Comparison of ENCODE assay signal across 8 cellular contexts in the genomic region with DNA sequence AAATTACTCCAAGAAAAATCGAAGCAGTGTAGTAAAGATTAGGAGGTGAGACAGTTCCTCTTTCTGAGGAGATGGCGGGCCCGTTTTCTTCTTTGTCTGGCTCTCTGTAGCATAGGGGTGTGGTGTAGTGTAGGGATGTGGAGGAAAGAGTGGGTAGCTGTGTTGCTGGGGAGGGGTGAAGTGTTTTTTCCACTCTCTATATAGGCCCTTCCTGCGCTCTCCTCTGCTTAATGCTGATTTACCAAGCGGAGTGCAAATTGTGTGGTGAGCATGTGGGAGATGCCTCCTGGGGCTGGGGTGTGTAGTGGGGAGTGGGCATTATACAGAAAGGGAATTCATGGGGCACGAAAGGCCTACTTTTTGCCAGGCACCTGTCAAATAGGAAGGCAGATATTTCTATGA.
A peak's percentile ranks its signal among the peaks of the same experiment; 100 is the strongest.
DNase-seq lines count a peak whose midpoint lies in the region; ATAC-seq and TF ChIP-seq lines count a peak whose summit lies in the region.

No MANE protein-coding gene starts in this region.

- H3K36me3 ChIP-seq in brain microvascular endothelial cell (replicated peaks) = no peaks in the 10 kb centered on the region

- no peak overlapping the region for H3K27ac ChIP-seq in brain microvascular endothelial cell

- no peaks in the 10 kb centered on the region for H3K27me3 ChIP-seq in brain microvascular endothelial cell (replicated peaks)

- ATAC-seq in HG03139 (IDR thresholded peaks at IDR 0.05; ENCODE audit: unreplicated experiment) = peak; percentile 27

- H3K4me3 ChIP-seq in brain microvascular endothelial cell (ENCODE audit: low read depth, low read length) = no peak overlapping the region

- in situ Hi-C loops in brain microvascular endothelial cell (cut with HindIII; ENCODE audit: low pct_ligation_motif_present, low sequenced_read_pairs) = no loop called here

- no peak for TF ChIP-seq CTCF in brain microvascular endothelial cell (IDR thresholded peaks at IDR 0.05; ENCODE audit: low read depth, low read length, missing control alignments)

- TF ChIP-seq POLR2A in GM18526 (IDR thresholded peaks at IDR 0.05; ENCODE audit: extremely low read depth, insufficient read length) = peak; percentile 21

- peak; percentile 69 to 74 for DNase-seq in activated T-cell treated with anti-CD3 and anti-CD28 coated beads, Interleukin-2, amount 50 U/mL, for 48 hours
- peak; percentile 24 to 40 for DNase-seq in stimulated activated CD4-positive, alpha-beta T cell treated with anti-CD3 and anti-CD28 coated beads, Interleukin-15, amount 100 ng/mL, for 1 hour (ENCODE audit: low read depth in 1 of 2, low spot score in 1 of 2)
- DNase-seq in HPDE6-E6E7 (ENCODE audit: extremely low spot score) (no peak), AG08395 (ENCODE audit: low spot score) (no peak), NCI-H187 treated with DMSO at 0.1 percent for 48 hours (lab: John Stamatoyannopoulos, UW) (no peak), brain microvascular endothelial cell (no peak)

Comparison
In these comparisons a context has a peak if more than half of its experiments do, and no peak if none do; other contexts are left out.
1. DNase-seq: peak in activated T-cell treated with anti-CD3 and anti-CD28 coated beads, Interleukin-2, amount 50 U/mL, for 48 hours (2 of 2) and stimulated activated CD4-positive, alpha-beta T cell treated with anti-CD3 and anti-CD28 coated beads, Interleukin-15, amount 100 ng/mL, for 1 hour (2 of 2); none in HPDE6-E6E7 (single experiment), AG08395 (single experiment), NCI-H187 treated with DMSO at 0.1 percent for 48 hours (single experiment) and brain microvascular endothelial cell (single experiment).